In the genomic region with DNA sequence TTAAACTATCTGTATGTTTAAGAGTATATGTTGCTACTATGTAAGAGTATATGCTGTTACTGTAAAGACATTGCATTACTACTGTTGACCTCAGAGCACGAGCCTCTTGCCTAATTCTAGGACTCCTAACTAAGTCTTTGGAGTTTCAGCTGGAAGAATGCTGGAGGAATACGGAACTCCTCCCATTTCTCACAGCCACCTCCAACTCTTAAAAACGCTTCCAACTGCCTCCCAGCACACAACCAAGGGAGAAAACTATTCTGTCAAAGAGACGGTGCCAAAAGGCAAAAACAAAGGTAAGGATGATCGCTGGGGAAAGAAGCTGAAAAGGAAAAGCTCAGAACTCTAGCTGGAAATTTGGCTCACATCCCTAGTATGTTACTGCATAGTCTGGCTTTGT, we compare ENCODE assay signal across 18 cellular contexts. TPM values are rescaled to one million over a fixed set of nuclear protein-coding genes. Genes with fewer than 3 reads are reported as not detected.
DNase-seq lines count a peak whose midpoint lies in the region; ATAC-seq and TF ChIP-seq lines count a peak whose summit lies in the region.
"Had no signal": no experiment of that assay in that cellular context is flagged by ENCODE, and none has a peak within 500 bp of the region (broad histone marks: within the 10 kb centered on the region; RNA-seq: fewer than 3 reads in every experiment).

A gene with protein sequence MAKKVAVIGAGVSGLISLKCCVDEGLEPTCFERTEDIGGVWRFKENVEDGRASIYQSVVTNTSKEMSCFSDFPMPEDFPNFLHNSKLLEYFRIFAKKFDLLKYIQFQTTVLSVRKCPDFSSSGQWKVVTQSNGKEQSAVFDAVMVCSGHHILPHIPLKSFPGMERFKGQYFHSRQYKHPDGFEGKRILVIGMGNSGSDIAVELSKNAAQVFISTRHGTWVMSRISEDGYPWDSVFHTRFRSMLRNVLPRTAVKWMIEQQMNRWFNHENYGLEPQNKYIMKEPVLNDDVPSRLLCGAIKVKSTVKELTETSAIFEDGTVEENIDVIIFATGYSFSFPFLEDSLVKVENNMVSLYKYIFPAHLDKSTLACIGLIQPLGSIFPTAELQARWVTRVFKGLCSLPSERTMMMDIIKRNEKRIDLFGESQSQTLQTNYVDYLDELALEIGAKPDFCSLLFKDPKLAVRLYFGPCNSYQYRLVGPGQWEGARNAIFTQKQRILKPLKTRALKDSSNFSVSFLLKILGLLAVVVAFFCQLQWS (plus strand): TSS at position 237 of the 400 bp plus-strand sequence. CDS start 414 bp downstream, outside the sequence.

- intact Hi-C loops in Right ventricle myocardium inferior (cut with DNase I), result loop anchor here (5.0 kb wide), 2 partner anchors 42 to 78 kb away; no protein-coding TSS in a partner anchor
- intact Hi-C loops in thyroid gland (cut with DNase I), result no loop called here

- H3K4me1 ChIP-seq in neural progenitor cell (no peaks in the 10 kb centered on the region), thyroid gland (no peaks in the 10 kb centered on the region)
- H3K4me1 ChIP-seq: HAP-1 had no signal

- no peak within 1 kb of the TSS for H3K27ac Mint-ChIP-seq in neural progenitor cell
- no peak within 1 kb of the TSS for H3K27ac Mint-ChIP-seq in stimulated activated memory B cell treated with anti-CD40 and anti-IgM and Interleukin-4, amounts not matched to agents 10 μg/mL and 1 μg/mL and 100 μg/mL, for 72 hours
- H3K27ac Mint-ChIP-seq: activated CD4-positive, alpha-beta memory T cell treated with anti-CD3 and anti-CD28 coated beads, Interleukin-2, amount 10 ng/mL, durations not matched to agents 7 days and 5 days had no signal

- H3K27me3 ChIP-seq in neural progenitor cell, result no peaks in the 10 kb centered on the region
- H3K27me3 ChIP-seq in thyroid gland, result no peaks in the 10 kb centered on the region

- no peak for TF ChIP-seq POLR2A in thyroid gland (IDR thresholded peaks at IDR 0.05)

- H3K36me3 ChIP-seq in neural progenitor cell (no peaks in the 10 kb centered on the region), thyroid gland (no peaks in the 10 kb centered on the region)
- H3K36me3 ChIP-seq: HAP-1 had no signal

- peaks cover 4% of the 10 kb centered on the region for H3K4me1 Mint-ChIP-seq in neural progenitor cell
- no peaks in the 10 kb centered on the region for H3K4me1 Mint-ChIP-seq in stimulated activated memory B cell treated with anti-CD40 and anti-IgM and Interleukin-4, amounts not matched to agents 10 μg/mL and 1 μg/mL and 100 μg/mL, for 72 hours
- H3K4me1 Mint-ChIP-seq: activated CD4-positive, alpha-beta memory T cell treated with anti-CD3 and anti-CD28 coated beads, Interleukin-2, amount 10 ng/mL, durations not matched to agents 7 days and 5 days had no signal

- no peaks in the 10 kb centered on the region for H4K20me1 ChIP-seq in neural progenitor cell (ENCODE audit: low read depth)

- H3K4me3 Mint-ChIP-seq in neural progenitor cell, result no peak within 1 kb of the TSS
- no peak within 1 kb of the TSS for H3K4me3 Mint-ChIP-seq in stimulated activated memory B cell treated with anti-CD40 and anti-IgM and Interleukin-4, amounts not matched to agents 10 μg/mL and 1 μg/mL and 100 μg/mL, for 72 hours
- H3K4me3 Mint-ChIP-seq: activated CD4-positive, alpha-beta memory T cell treated with anti-CD3 and anti-CD28 coated beads, Interleukin-2, amount 10 ng/mL, durations not matched to agents 7 days and 5 days had no signal

- no peaks in the 10 kb centered on the region for H3K36me3 Mint-ChIP-seq in neural progenitor cell
- no peaks in the 10 kb centered on the region for H3K36me3 Mint-ChIP-seq in stimulated activated memory B cell treated with anti-CD40 and anti-IgM and Interleukin-4, amounts not matched to agents 10 μg/mL and 1 μg/mL and 100 μg/mL, for 72 hours

- H3K4me3 ChIP-seq in neural progenitor cell, result no peak within 1 kb of the TSS
- peak within 1 kb of the TSS in 1 of 3 donors; percentile 18 for H3K4me3 ChIP-seq in thyroid gland (replicated peaks in 1 of 3)
- H3K4me3 ChIP-seq: HAP-1 had no signal

- TF ChIP-seq CTCF in neural progenitor cell (IDR thresholded peaks at IDR 0.05) (no peak), thyroid gland (IDR thresholded peaks at IDR 0.05) (no peak)

- peak; percentile 74 for ATAC-seq in Right ventricle myocardium inferior
- ATAC-seq in stimulated activated memory B cell treated with anti-CD40 and anti-IgM and Interleukin-4, amounts not matched to agents 10 μg/mL and 1 μg/mL and 100 μg/mL, for 72 hours, result no peak
- no peak for ATAC-seq in HG03045 (IDR thresholded peaks at IDR 0.05; ENCODE audit: unreplicated experiment)

- H3K79me2 ChIP-seq in neural progenitor cell (ENCODE audit: low read depth), result no peaks in the 10 kb centered on the region

- peak; percentile 3 for DNase-seq in amniotic epithelial cell (ENCODE audit: low read depth)
- DNase-seq in Right ventricle myocardium inferior (ENCODE audit: missing footprints), result no peak
- no peak for DNase-seq in neural progenitor cell (ENCODE audit: low spot score)
- DNase-seq in thyroid gland, result no peak
- no peak for DNase-seq in NCI-H526 treated with DMSO at 0.1 percent for 48 hours (lab: John Stamatoyannopoulos, UW)
- DNase-seq in SIG-M5 (lab: John Stamatoyannopoulos, UW), result no peak
- DNase-seq: activated CD4-positive, alpha-beta memory T cell treated with anti-CD3 and anti-CD28 coated beads, Interleukin-2, amount 10 ng/mL, durations not matched to agents 7 days and 5 days; DMS153; foreskin melanocyte; NCI-H1436; NCI-H446; stimulated activated CD4-positive, alpha-beta T cell treated with anti-CD3 and anti-CD28 coated beads, Interleukin-4, amount 100 ng/mL, for 1 hour had no signal

- H3F3A ChIP-seq in neural progenitor cell (ENCODE audit: low read depth), result no peaks in the 10 kb centered on the region

- no peaks in the 10 kb centered on the region for H3K27me3 Mint-ChIP-seq in neural progenitor cell (ENCODE audit: insufficient read depth, low read depth)
- no peaks in the 10 kb centered on the region for H3K27me3 Mint-ChIP-seq in stimulated activated memory B cell treated with anti-CD40 and anti-IgM and Interleukin-4, amounts not matched to agents 10 μg/mL and 1 μg/mL and 100 μg/mL, for 72 hours

- peak within 1 kb of the TSS; percentile 70 for H2AFZ ChIP-seq in neural progenitor cell (replicated peaks)

- H3K9ac ChIP-seq in neural progenitor cell, result no peak within 1 kb of the TSS
- H3K9ac ChIP-seq: KMS-11 had no signal

- H3K9me3 Mint-ChIP-seq in neural progenitor cell, result no peaks in the 10 kb centered on the region
- no peaks in the 10 kb centered on the region for H3K9me3 Mint-ChIP-seq in stimulated activated memory B cell treated with anti-CD40 and anti-IgM and Interleukin-4, amounts not matched to agents 10 μg/mL and 1 μg/mL and 100 μg/mL, for 72 hours
- H3K9me3 Mint-ChIP-seq: activated CD4-positive, alpha-beta memory T cell treated with anti-CD3 and anti-CD28 coated beads, Interleukin-2, amount 10 ng/mL, durations not matched to agents 7 days and 5 days had no signal

- WGBS in thyroid gland, 2 donors, result 59 to 62% methylated on average over 5 of the region's 5 CpGs

- H3K27ac ChIP-seq in neural progenitor cell (no peak within 1 kb of the TSS), thyroid gland (peak within 1 kb of the TSS in 2 of 3 donors; percentile 1 to 22)
- H3K27ac ChIP-seq: KMS-11 had no signal

- H3K4me2 ChIP-seq in neural progenitor cell, result no peak within 1 kb of the TSS
- H3K4me2 ChIP-seq: KMS-11 had no signal

- no peaks in the 10 kb centered on the region for H3K9me3 ChIP-seq in neural progenitor cell (ENCODE audit: low read depth)
- H3K9me3 ChIP-seq in thyroid gland, result no peaks in the 10 kb centered on the region
- H3K9me3 ChIP-seq: HAP-1 had no signal

RNA-seq across cellular contexts. Expression of the gene that starts here (rescaled TPM):
- total RNA-seq in Right ventricle myocardium inferior, result 59.4 TPM
- 0.47 TPM in 1 of 2 replicates, not detected in the other for total RNA-seq in neural progenitor cell (ENCODE audit: low replicate concordance)
- 100 to 1,000 TPM in 1 of 4 donors, 10 to 100 TPM in 3; 13.8 to 128 (median 14.5) TPM for total RNA-seq in thyroid gland
- total RNA-seq: activated CD4-positive, alpha-beta memory T cell treated with anti-CD3 and anti-CD28 coated beads, Interleukin-2, amount 10 ng/mL, durations not matched to agents 7 days and 5 days; astrocyte; dermis microvascular lymphatic vessel endothelial cell had no signal

Comparison
In these comparisons a context has a peak if more than half of its experiments do, and no peak if none do; other contexts are left out.
1. RNA of the gene that starts here (total RNA-seq): 59.4 TPM in Right ventricle myocardium inferior (single experiment) and 13.8 to 128 TPM in thyroid gland; 0.47 TPM in neural progenitor cell; every median in the first group is over 10 times any median in the second.